Comparison of ENCODE assay signal across 26 cellular contexts in the genomic region with DNA sequence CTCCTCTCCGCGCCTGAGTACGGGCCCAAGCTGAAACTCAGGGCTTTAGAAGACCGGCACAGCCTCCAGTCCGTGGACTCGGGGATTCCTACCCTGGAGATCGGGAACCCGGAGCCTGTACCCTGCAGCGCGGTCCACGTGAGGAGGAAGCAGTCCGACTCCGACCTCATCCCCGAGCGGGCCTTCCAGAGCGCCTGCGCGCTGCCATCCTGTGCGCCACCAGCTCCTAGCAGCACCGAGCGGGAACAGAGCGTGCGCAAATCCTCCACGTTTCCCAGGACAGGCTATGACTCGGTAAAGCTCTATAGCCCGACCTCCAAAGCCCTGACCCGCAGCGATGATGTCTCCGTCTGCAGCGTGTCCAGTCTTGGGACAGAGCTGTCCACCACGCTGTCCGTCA.
"Had no signal": no experiment of that assay in that cellular context is flagged by ENCODE, and none has a peak within 500 bp of the region (broad histone marks: within the 10 kb centered on the region; RNA-seq: fewer than 3 reads in every experiment).

No MANE protein-coding gene starts in this region.

- H3K9me3 ChIP-seq: neutrophil, ovary, sigmoid colon, uterus had no signal

- H3K27me3 ChIP-seq: brain microvascular endothelial cell, neutrophil, ovary, sigmoid colon, uterus had no signal

- ATAC-seq: activated CD4-positive, alpha-beta T cell treated with anti-CD3 and anti-CD28 coated beads for 36 hours; stimulated activated memory B cell treated with anti-CD40 and anti-IgM and Interleukin-4, amounts not matched to agents 10 μg/mL and 1 μg/mL and 100 μg/mL, for 72 hours; stimulated activated naive CD8-positive, alpha-beta T cell treated with anti-CD3 and anti-CD28 coated beads, Interleukin-15, amount 100 ng/mL, for 72 hours had no signal

- DNase-seq: activated CD4-positive, alpha-beta T cell treated with anti-CD3 and anti-CD28 coated beads for 36 hours; activated CD4-positive, alpha-beta T cell treated with anti-CD3 and anti-CD28 coated beads, Interleukin-2, amount 50 U/mL, for 48 hours; activated CD4-positive, CD25-positive, alpha-beta regulatory T cell; activated CD8-positive, alpha-beta memory T cell treated with anti-CD3 and anti-CD28 coated beads for 24 hours; activated gamma-delta T cell; activated naive CD4-positive, alpha-beta T cell treated with anti-CD3 and anti-CD28 coated beads, Interleukin-2, amount 10 ng/mL, durations not matched to agents 7 days and 5 days; activated naive CD8-positive, alpha-beta T cell treated with anti-CD3 and anti-CD28 coated beads, Interleukin-2, amount 10 ng/mL, durations not matched to agents 7 days and 5 days; amniotic stem cell; brain microvascular endothelial cell; dermis blood vessel endothelial cell; effector CD4-positive, alpha-beta T cell; hippocampal formation; immature natural killer cell; kidney glomerular epithelial cell; ovary; retina; sigmoid colon; small intestine; stimulated activated CD4-positive, alpha-beta T cell treated with anti-CD3 and anti-CD28 coated beads, Interleukin-4, amount 100 ng/mL, for 24 hours; stimulated activated naive CD8-positive, alpha-beta T cell treated with anti-CD3 and anti-CD28 coated beads, Interleukin-15, amount 100 ng/mL, for 72 hours; uterus had no signal

- H3K36me3 ChIP-seq: ovary, uterus had no signal

- FAIRE-seq: astrocyte, endometrium, frontal cortex, small intestine had no signal

- H3K4me3 ChIP-seq: ovary, sigmoid colon, uterus had no signal

- H3K27ac ChIP-seq: brain microvascular endothelial cell, neutrophil, ovary, uterus had no signal
